In the genomic region with DNA sequence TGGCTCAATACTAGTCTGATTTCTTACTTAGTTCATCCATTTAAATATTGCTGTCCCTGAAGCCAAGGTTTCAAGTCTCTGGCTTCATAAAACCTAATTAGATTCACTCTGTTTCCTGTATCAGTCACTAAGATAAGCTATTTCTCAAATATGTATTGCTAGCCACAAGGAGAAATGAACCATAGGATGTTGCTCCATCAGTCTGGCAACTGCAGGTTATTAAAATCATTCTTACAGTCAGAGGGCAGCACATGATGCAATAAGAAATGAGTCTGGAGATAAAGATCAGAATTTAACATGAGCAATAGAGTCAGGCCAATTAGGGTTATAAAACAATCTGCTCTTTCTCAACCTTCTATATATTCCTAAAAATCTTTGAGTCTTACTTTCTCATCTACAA, we compare ENCODE assay signal across 21 cellular contexts. TPM values are rescaled to one million over a fixed set of nuclear protein-coding genes. Genes with fewer than 3 reads are reported as not detected.
DNase-seq lines count a peak whose midpoint lies in the region; ATAC-seq and TF ChIP-seq lines count a peak whose summit lies in the region.
"Had no signal": no experiment of that assay in that cellular context is flagged by ENCODE, and none has a peak within 500 bp of the region (broad histone marks: within the 10 kb centered on the region; RNA-seq: fewer than 3 reads in every experiment).

No MANE protein-coding gene starts in this region.

- ATAC-seq in GM21381 (IDR thresholded peaks at IDR 0.05; ENCODE audit: unreplicated experiment), result no peak
- ATAC-seq: activated CD4-positive, alpha-beta T cell treated with anti-CD3 and anti-CD28 coated beads for 36 hours; gastrocnemius medialis; right lobe of liver had no signal

- peak overlapping the region; percentile 66 for H3K4me2 ChIP-seq in GM23248 (ENCODE audit: unreplicated experiment)
- no peak overlapping the region for H3K4me2 ChIP-seq in SK-N-SH

- H3F3A ChIP-seq in GM23248 (ENCODE audit: insufficient read depth) (peaks cover 28% of the 10 kb centered on the region), SK-N-SH (replicated peaks; ENCODE audit: insufficient read depth) (no peaks in the 10 kb centered on the region)

- no peaks in the 10 kb centered on the region for H3K9me2 ChIP-seq in GM23248 (ENCODE audit: insufficient read depth)
- no peaks in the 10 kb centered on the region for H3K9me2 ChIP-seq in SK-N-SH

- H3K36me3 ChIP-seq in ACC112 (ENCODE audit: insufficient read depth, low read length) (no peaks in the 10 kb centered on the region), GM23248 (ENCODE audit: low read depth) (no peaks in the 10 kb centered on the region), SK-N-MC (ENCODE audit: insufficient read depth, low read length) (no peaks in the 10 kb centered on the region), SK-N-SH (replicated peaks in 1 of 2; ENCODE audit: control insufficient read depth in 1 of 2, insufficient read depth in 2 of 2, low read length in 1 of 2) (no peaks in the 10 kb centered on the region)
- H3K36me3 ChIP-seq: gastrocnemius medialis, right lobe of liver, vagina had no signal

- CTCF ChIA-PET in SK-N-SH (lab: Yijun Ruan, JAX), result no interaction called here

- H3K9ac ChIP-seq in GM23248, result 0 out of 2 replicates have a peak overlapping the region, but pooled peaks have one; percentile 31
- H3K9ac ChIP-seq in SK-N-MC (ENCODE audit: insufficient read length), result no peak overlapping the region
- H3K9ac ChIP-seq in SK-N-SH, result no peak overlapping the region

- no peak for TF ChIP-seq EP300 in SK-N-SH (IDR thresholded peaks at IDR 0.05; ENCODE audit: borderline replicate concordance in 1 of 2, low read depth in 1 of 2, low read length in 1 of 2)

- H3K9me3 ChIP-seq in GM23248 (ENCODE audit: low read depth) (no peaks in the 10 kb centered on the region), SK-N-MC (ENCODE audit: low read depth, low read length) (no peaks in the 10 kb centered on the region), SK-N-SH (no peaks in the 10 kb centered on the region)
- H3K9me3 ChIP-seq: gastrocnemius medialis, right lobe of liver, vagina had no signal

- DNase-seq in GM23248 (peak; percentile 94), SK-N-MC (ENCODE audit: low read depth, low spot score) (peak; percentile 93), fibroblast of pulmonary artery (ENCODE audit: low read depth) (peak; percentile 68), cerebellar cortex (ENCODE audit: low spot score) (no peak), SK-N-SH (no peak), NCI-H1930 (lab: John Stamatoyannopoulos, UW) (no peak)
- DNase-seq: activated CD4-positive, alpha-beta T cell treated with anti-CD3 and anti-CD28 coated beads for 36 hours; activated T-cell treated with anti-CD3 and anti-CD28 coated beads for 4 hours; gastrocnemius medialis; H9; immature natural killer cell; NCI-H1694; NCI-H526; right lobe of liver; stimulated activated naive CD4-positive, alpha-beta T cell; T-helper 2 cell had no signal

- in situ Hi-C loops in GM23248 (cut with MboI), result no loop called here

- H3K27me3 ChIP-seq in ACC112 (ENCODE audit: insufficient read depth, low read length) (no peaks in the 10 kb centered on the region), GM23248 (replicated peaks; ENCODE audit: insufficient read depth) (no peaks in the 10 kb centered on the region), SK-N-SH (ENCODE audit: insufficient read depth) (no peaks in the 10 kb centered on the region)
- H3K27me3 ChIP-seq: right lobe of liver, vagina had no signal

- H3K4me1 ChIP-seq in ACC112 (ENCODE audit: control insufficient read depth, insufficient read depth, low read length, unreplicated experiment) (peaks cover 18% of the 10 kb centered on the region), GM23248 (ENCODE audit: insufficient read depth) (peaks cover 46% of the 10 kb centered on the region), SK-N-SH (ENCODE audit: control insufficient read depth in 1 of 2, insufficient read depth in 2 of 2, low read depth in 1 of 2, low read length in 1 of 2) (no peaks in the 10 kb centered on the region)
- H3K4me1 ChIP-seq: gastrocnemius medialis, right lobe of liver, vagina had no signal

- peak overlapping the region; percentile 27 for H3K27ac ChIP-seq in ACC112 (ENCODE audit: low read depth, low read length)
- H3K27ac ChIP-seq in GM23248, result peak overlapping the region; percentile 65
- no peak overlapping the region for H3K27ac ChIP-seq in SK-N-MC
- no peak overlapping the region for H3K27ac ChIP-seq in SK-N-SH (ENCODE audit: low read depth in 2 of 2, low read length in 1 of 2)
- H3K27ac ChIP-seq: gastrocnemius medialis, right lobe of liver, vagina had no signal

- H4K20me1 ChIP-seq in GM23248 (ENCODE audit: insufficient read depth) (no peaks in the 10 kb centered on the region), SK-N-SH (ENCODE audit: insufficient read depth) (no peaks in the 10 kb centered on the region)

- no peaks in the 10 kb centered on the region for H3K79me2 ChIP-seq in ACC112 (ENCODE audit: control insufficient read depth, insufficient read depth, low read length, unreplicated experiment)
- H3K79me2 ChIP-seq in GM23248 (ENCODE audit: insufficient read depth), result peaks cover 59% of the 10 kb centered on the region
- no peaks in the 10 kb centered on the region for H3K79me2 ChIP-seq in SK-N-SH (ENCODE audit: insufficient read depth)

- POLR2A ChIA-PET in SK-N-SH (lab: Yijun Ruan, JAX), result no interaction called here

- H2AFZ ChIP-seq in ACC112 (ENCODE audit: low read length, unreplicated experiment), result no peak overlapping the region
- H2AFZ ChIP-seq in GM23248, result no peak overlapping the region
- H2AFZ ChIP-seq in SK-N-SH (ENCODE audit: low read depth), result no peak overlapping the region

- H3K4me3 ChIP-seq in ACC112 (ENCODE audit: low read depth, low read length), result no peak overlapping the region
- peak overlapping the region; percentile 20; the same call in 1 of the 2 replicates for H3K4me3 ChIP-seq in GM23248
- no peak overlapping the region for H3K4me3 ChIP-seq in SK-N-MC
- H3K4me3 ChIP-seq in fibroblast of pulmonary artery (replicated peaks; ENCODE audit: low read depth, low read length), result no peak overlapping the region
- no peak overlapping the region for H3K4me3 ChIP-seq in SK-N-SH (ENCODE audit: low read depth in 2 of 2, low read length in 1 of 2)
- H3K4me3 ChIP-seq: gastrocnemius medialis, right lobe of liver, vagina had no signal

- TF ChIP-seq CTCF in fibroblast of pulmonary artery (IDR thresholded peaks at IDR 0.05; ENCODE audit: low read length, missing control alignments) (no peak), SK-N-SH (IDR thresholded peaks at IDR 0.05) (no peak)

- TF ChIP-seq RAD21 in SK-N-SH (IDR thresholded peaks at IDR 0.05; ENCODE audit: low read length), result no peak

TF ChIP-seq in SK-N-SH, 30 proteins besides CTCF, POLR2A, EP300 and RAD21:
- no peak for TF ChIP-seq NFIC (IDR thresholded peaks at IDR 0.05; ENCODE audit: borderline replicate concordance)
- no peak for TF ChIP-seq POLR2AphosphoS5 (IDR thresholded peaks at IDR 0.05; ENCODE audit: low read depth, low read length)
- TF ChIP-seq TAF1 (IDR thresholded peaks at IDR 0.05; ENCODE audit: borderline replicate concordance, low read depth, low read length), result no peak
- TF ChIP-seq, protein P1, sequence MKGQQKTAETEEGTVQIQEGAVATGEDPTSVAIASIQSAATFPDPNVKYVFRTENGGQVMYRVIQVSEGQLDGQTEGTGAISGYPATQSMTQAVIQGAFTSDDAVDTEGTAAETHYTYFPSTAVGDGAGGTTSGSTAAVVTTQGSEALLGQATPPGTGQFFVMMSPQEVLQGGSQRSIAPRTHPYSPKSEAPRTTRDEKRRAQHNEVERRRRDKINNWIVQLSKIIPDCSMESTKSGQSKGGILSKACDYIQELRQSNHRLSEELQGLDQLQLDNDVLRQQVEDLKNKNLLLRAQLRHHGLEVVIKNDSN (IDR thresholded peaks at IDR 0.05; ENCODE audit: borderline replicate concordance, low read depth), result no peak
- no peak for TF ChIP-seq ELF1 (IDR thresholded peaks at IDR 0.05)
- TF ChIP-seq FOXM1 (IDR thresholded peaks at IDR 0.05; ENCODE audit: low read depth), result no peak
- no peak for TF ChIP-seq FOXJ3 (CRISPR knock-in tag; IDR thresholded peaks at IDR 0.05)
- TF ChIP-seq GATA2 (CRISPR knock-in tag; IDR thresholded peaks at IDR 0.05), result no peak

RNA-seq across cellular contexts. Expression of a gene that starts 7.2 kb away (rescaled TPM):
- total RNA-seq in GM23248 (2014; rRNA removed; shearing (Covaris generic)), result 4.6 and 7.3 TPM in 2 replicates
- polyA plus RNA-seq in GM23248 (2016; fragmentation: Nextera tagmentation; extraction: Ambion mirVana) (4.7 and 5.4 TPM in 2 replicates), SK-N-SH (2012; rRNA removed) (not detected in 2 replicates)
- polyA plus RNA-seq in SK-N-SH (2012; cell fraction: cytosol; rRNA removed), result not detected in 2 replicates
- polyA plus RNA-seq in SK-N-SH (2012; cell fraction: nucleus; rRNA removed), result not detected in 2 replicates
- total RNA-seq: A673, RPMI7951 had no signal

Comparison
In these comparisons a context has a peak if more than half of its experiments do, and no peak if none do; other contexts are left out.
1. H3K27ac ChIP-seq: peak in ACC112 (single experiment) and GM23248 (single experiment); none in SK-N-MC (single experiment) and SK-N-SH (0 of 2).
2. DNase-seq: peak in GM23248 (single experiment), SK-N-MC (single experiment) and fibroblast of pulmonary artery (single experiment); none in cerebellar cortex (single experiment), SK-N-SH (single experiment) and NCI-H1930 (0 of 2).